ENCODE assay signal across 1 cellular context in the genomic region with DNA sequence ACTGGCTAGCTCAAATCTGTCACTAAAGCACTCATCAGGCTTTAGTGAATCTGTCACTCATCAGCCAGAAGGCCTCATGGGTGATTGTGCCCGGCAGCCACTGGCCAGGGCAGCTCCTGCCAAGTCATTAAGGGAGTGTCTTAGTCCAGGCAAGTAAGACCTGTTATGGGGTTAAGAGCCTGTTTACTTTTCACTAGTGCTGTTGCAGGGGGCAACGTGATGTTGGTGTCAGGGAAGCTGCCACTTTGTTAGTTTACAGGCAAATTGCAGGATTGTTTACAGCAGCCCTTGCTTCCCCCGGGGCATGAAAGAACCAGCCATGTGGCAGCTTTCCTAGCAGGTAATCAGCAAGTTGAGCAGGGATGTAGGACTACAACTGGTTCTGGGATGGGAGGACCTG.
TF ChIP-seq lines count a peak whose summit lies in the region.

No MANE protein-coding gene starts in this region.

TF ChIP-seq in H1, 55 proteins besides CTCF, POLR2A, EP300 and RAD21 (continued from another document):
- TF ChIP-seq, protein P1, sequence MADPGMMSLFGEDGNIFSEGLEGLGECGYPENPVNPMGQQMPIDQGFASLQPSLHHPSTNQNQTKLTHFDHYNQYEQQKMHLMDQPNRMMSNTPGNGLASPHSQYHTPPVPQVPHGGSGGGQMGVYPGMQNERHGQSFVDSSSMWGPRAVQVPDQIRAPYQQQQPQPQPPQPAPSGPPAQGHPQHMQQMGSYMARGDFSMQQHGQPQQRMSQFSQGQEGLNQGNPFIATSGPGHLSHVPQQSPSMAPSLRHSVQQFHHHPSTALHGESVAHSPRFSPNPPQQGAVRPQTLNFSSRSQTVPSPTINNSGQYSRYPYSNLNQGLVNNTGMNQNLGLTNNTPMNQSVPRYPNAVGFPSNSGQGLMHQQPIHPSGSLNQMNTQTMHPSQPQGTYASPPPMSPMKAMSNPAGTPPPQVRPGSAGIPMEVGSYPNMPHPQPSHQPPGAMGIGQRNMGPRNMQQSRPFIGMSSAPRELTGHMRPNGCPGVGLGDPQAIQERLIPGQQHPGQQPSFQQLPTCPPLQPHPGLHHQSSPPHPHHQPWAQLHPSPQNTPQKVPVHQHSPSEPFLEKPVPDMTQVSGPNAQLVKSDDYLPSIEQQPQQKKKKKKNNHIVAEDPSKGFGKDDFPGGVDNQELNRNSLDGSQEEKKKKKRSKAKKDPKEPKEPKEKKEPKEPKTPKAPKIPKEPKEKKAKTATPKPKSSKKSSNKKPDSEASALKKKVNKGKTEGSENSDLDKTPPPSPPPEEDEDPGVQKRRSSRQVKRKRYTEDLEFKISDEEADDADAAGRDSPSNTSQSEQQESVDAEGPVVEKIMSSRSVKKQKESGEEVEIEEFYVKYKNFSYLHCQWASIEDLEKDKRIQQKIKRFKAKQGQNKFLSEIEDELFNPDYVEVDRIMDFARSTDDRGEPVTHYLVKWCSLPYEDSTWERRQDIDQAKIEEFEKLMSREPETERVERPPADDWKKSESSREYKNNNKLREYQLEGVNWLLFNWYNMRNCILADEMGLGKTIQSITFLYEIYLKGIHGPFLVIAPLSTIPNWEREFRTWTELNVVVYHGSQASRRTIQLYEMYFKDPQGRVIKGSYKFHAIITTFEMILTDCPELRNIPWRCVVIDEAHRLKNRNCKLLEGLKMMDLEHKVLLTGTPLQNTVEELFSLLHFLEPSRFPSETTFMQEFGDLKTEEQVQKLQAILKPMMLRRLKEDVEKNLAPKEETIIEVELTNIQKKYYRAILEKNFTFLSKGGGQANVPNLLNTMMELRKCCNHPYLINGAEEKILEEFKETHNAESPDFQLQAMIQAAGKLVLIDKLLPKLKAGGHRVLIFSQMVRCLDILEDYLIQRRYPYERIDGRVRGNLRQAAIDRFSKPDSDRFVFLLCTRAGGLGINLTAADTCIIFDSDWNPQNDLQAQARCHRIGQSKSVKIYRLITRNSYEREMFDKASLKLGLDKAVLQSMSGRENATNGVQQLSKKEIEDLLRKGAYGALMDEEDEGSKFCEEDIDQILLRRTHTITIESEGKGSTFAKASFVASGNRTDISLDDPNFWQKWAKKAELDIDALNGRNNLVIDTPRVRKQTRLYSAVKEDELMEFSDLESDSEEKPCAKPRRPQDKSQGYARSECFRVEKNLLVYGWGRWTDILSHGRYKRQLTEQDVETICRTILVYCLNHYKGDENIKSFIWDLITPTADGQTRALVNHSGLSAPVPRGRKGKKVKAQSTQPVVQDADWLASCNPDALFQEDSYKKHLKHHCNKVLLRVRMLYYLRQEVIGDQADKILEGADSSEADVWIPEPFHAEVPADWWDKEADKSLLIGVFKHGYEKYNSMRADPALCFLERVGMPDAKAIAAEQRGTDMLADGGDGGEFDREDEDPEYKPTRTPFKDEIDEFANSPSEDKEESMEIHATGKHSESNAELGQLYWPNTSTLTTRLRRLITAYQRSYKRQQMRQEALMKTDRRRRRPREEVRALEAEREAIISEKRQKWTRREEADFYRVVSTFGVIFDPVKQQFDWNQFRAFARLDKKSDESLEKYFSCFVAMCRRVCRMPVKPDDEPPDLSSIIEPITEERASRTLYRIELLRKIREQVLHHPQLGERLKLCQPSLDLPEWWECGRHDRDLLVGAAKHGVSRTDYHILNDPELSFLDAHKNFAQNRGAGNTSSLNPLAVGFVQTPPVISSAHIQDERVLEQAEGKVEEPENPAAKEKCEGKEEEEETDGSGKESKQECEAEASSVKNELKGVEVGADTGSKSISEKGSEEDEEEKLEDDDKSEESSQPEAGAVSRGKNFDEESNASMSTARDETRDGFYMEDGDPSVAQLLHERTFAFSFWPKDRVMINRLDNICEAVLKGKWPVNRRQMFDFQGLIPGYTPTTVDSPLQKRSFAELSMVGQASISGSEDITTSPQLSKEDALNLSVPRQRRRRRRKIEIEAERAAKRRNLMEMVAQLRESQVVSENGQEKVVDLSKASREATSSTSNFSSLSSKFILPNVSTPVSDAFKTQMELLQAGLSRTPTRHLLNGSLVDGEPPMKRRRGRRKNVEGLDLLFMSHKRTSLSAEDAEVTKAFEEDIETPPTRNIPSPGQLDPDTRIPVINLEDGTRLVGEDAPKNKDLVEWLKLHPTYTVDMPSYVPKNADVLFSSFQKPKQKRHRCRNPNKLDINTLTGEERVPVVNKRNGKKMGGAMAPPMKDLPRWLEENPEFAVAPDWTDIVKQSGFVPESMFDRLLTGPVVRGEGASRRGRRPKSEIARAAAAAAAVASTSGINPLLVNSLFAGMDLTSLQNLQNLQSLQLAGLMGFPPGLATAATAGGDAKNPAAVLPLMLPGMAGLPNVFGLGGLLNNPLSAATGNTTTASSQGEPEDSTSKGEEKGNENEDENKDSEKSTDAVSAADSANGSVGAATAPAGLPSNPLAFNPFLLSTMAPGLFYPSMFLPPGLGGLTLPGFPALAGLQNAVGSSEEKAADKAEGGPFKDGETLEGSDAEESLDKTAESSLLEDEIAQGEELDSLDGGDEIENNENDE (IDR thresholded peaks at IDR 0.05; ENCODE audit: insufficient replicate concordance, low read length), result no peak
- TF ChIP-seq RBBP5 (IDR thresholded peaks at IDR 0.05; ENCODE audit: borderline replicate concordance, low read depth, low read length) (no peak), KDM1A (IDR thresholded peaks at IDR 0.05; ENCODE audit: borderline replicate concordance, low read length) (no peak), PHF8 (conservative IDR thresholded peaks at IDR 0.05; ENCODE audit: low read depth, low read length) (no peak), SP2 (IDR thresholded peaks at IDR 0.05; ENCODE audit: low read length) (no peak), CHD1 (IDR thresholded peaks at IDR 0.05; ENCODE audit: low read depth, low read length) (no peak)
- TF ChIP-seq, protein P2, sequence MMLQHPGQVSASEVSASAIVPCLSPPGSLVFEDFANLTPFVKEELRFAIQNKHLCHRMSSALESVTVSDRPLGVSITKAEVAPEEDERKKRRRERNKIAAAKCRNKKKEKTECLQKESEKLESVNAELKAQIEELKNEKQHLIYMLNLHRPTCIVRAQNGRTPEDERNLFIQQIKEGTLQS (IDR thresholded peaks at IDR 0.05; ENCODE audit: insufficient read depth, low read depth, low read length), result no peak
